Comparison of ENCODE assay signal across 25 cellular contexts in the genomic region with DNA sequence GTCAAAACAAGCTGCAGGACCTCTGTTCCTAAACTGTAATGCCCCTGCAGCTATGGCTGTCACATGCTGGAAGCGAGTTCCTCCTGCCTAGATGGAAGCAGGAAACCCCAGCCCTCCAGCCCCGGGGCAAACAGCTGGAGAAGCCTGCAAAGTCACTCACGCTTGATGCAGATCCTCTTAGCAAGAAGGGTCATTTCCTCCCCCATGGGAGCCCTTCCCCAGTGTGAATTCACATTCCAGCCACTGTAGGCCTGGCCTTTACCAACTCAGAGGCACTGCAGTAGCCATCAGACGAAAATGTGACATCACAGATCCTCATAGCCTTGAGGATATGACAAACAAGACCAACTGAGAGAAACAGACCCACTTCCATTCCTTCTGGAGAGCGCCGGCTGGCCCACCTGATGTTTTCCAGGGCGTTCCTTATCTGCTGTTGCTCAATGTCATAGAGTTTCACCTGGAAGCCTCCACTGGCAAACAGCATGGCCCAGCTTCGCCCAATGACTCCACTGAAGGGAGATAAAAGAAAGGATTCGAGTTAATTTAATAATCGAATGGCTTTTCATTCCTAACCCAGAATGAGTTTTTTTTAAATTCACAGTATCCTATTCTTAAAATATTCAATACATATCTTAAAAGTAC. TPM values are rescaled to one million over a fixed set of nuclear protein-coding genes. Genes with fewer than 3 reads are reported as not detected.
A peak's percentile ranks its signal among the peaks of the same experiment; 100 is the strongest.
DNase-seq lines count a peak whose midpoint lies in the region; ATAC-seq and TF ChIP-seq lines count a peak whose summit lies in the region.
"Had no signal": no experiment of that assay in that cellular context is flagged by ENCODE, and none has a peak within 500 bp of the region (broad histone marks: within the 10 kb centered on the region; RNA-seq: fewer than 3 reads in every experiment).

No MANE protein-coding gene starts in this region.

- H3K27me3 ChIP-seq in ascending aorta, result no peaks in the 10 kb centered on the region
- H3K27me3 ChIP-seq: hepatocyte, pancreas had no signal

- H3K27me3 Mint-ChIP-seq in stimulated activated naive CD8-positive, alpha-beta T cell treated with anti-CD3 and anti-CD28 coated beads, Interleukin-15, amount 100 ng/mL, for 72 hours, result no peaks in the 10 kb centered on the region
- no peaks in the 10 kb centered on the region for H3K27me3 Mint-ChIP-seq in dendritic cell treated with granulocyte-macrophage colony-stimulating factor and Interleukin-4, amounts not matched to agents 40 ng/mL and 50 ng/mL, for 4 days
- no peaks in the 10 kb centered on the region for H3K27me3 Mint-ChIP-seq in type B pancreatic cell
- H3K27me3 Mint-ChIP-seq: IgD-negative memory B cell had no signal

- no peaks in the 10 kb centered on the region for H3K9me3 Mint-ChIP-seq in stimulated activated naive CD8-positive, alpha-beta T cell treated with anti-CD3 and anti-CD28 coated beads, Interleukin-15, amount 100 ng/mL, for 72 hours
- no peaks in the 10 kb centered on the region for H3K9me3 Mint-ChIP-seq in dendritic cell treated with granulocyte-macrophage colony-stimulating factor and Interleukin-4, amounts not matched to agents 40 ng/mL and 50 ng/mL, for 4 days
- H3K9me3 Mint-ChIP-seq in type B pancreatic cell, result no peaks in the 10 kb centered on the region
- H3K9me3 Mint-ChIP-seq: IgD-negative memory B cell had no signal

- no peak overlapping the region for H3K27ac ChIP-seq in ascending aorta
- H3K27ac ChIP-seq: hepatocyte, pancreas had no signal

- intact Hi-C loops in dendritic cell treated with granulocyte-macrophage colony-stimulating factor and Interleukin-4, amounts not matched to agents 40 ng/mL and 50 ng/mL, for 4 days (cut with micrococcal nuclease), result no loop called here
- intact Hi-C loops in ascending aorta (cut with DNase I), result no loop called here

- H3K4me1 Mint-ChIP-seq in stimulated activated naive CD8-positive, alpha-beta T cell treated with anti-CD3 and anti-CD28 coated beads, Interleukin-15, amount 100 ng/mL, for 72 hours, result no peaks in the 10 kb centered on the region
- peaks cover 22% of the 10 kb centered on the region for H3K4me1 Mint-ChIP-seq in dendritic cell treated with granulocyte-macrophage colony-stimulating factor and Interleukin-4, amounts not matched to agents 40 ng/mL and 50 ng/mL, for 4 days (ENCODE audit: low read depth)
- peaks cover 6% of the 10 kb centered on the region for H3K4me1 Mint-ChIP-seq in type B pancreatic cell (ENCODE audit: unreplicated experiment)
- H3K4me1 Mint-ChIP-seq: IgD-negative memory B cell had no signal

- H3K4me1 ChIP-seq in ascending aorta, result no peaks in the 10 kb centered on the region
- H3K4me1 ChIP-seq: pancreas had no signal

- H3K9me3 ChIP-seq in ascending aorta, result no peaks in the 10 kb centered on the region
- H3K9me3 ChIP-seq: pancreas had no signal

- no peak for ATAC-seq in stimulated activated naive CD8-positive, alpha-beta T cell treated with anti-CD3 and anti-CD28 coated beads, Interleukin-15, amount 100 ng/mL, for 72 hours
- no peak for ATAC-seq in stimulated activated naive CD8-positive, alpha-beta T cell treated with anti-CD3 and anti-CD28 coated beads, Interleukin-15, Interleukin-2, amounts not matched to agents 100 U/mL and 50 U/mL, for 24 hours
- ATAC-seq in GM18498 (IDR thresholded peaks at IDR 0.05; ENCODE audit: unreplicated experiment) (no peak), GM19455 (IDR thresholded peaks at IDR 0.05; ENCODE audit: unreplicated experiment) (no peak)
- ATAC-seq: pancreas, right cardiac atrium, Right ventricle myocardium inferior had no signal

- peaks cover 20 to 29% of the 10 kb centered on the region in 2 donors for H3K36me3 ChIP-seq in ascending aorta

- peak overlapping the region; percentile 5 to 12 for H3K27ac Mint-ChIP-seq in stimulated activated naive CD8-positive, alpha-beta T cell treated with anti-CD3 and anti-CD28 coated beads, Interleukin-15, amount 100 ng/mL, for 72 hours
- peak overlapping the region; percentile 25 for H3K27ac Mint-ChIP-seq in dendritic cell treated with granulocyte-macrophage colony-stimulating factor and Interleukin-4, amounts not matched to agents 40 ng/mL and 50 ng/mL, for 4 days
- H3K27ac Mint-ChIP-seq in type B pancreatic cell, result no peak overlapping the region
- H3K27ac Mint-ChIP-seq: IgD-negative memory B cell had no signal

- no peak overlapping the region for H3K4me3 ChIP-seq in ascending aorta
- H3K4me3 ChIP-seq: hepatocyte, pancreas had no signal

- peaks cover 43% of the 10 kb centered on the region for H3K36me3 Mint-ChIP-seq in dendritic cell treated with granulocyte-macrophage colony-stimulating factor and Interleukin-4, amounts not matched to agents 40 ng/mL and 50 ng/mL, for 4 days (ENCODE audit: low read depth)
- peaks cover 10% of the 10 kb centered on the region for H3K36me3 Mint-ChIP-seq in type B pancreatic cell

- peak; percentile 28 for TF ChIP-seq CTCF in type B pancreatic cell (conservative IDR thresholded peaks at IDR 0.05)
- no peak for TF ChIP-seq CTCF in ascending aorta (IDR thresholded peaks at IDR 0.05)

- DNase-seq in stimulated activated naive CD8-positive, alpha-beta T cell treated with anti-CD3 and anti-CD28 coated beads, Interleukin-15, amount 100 ng/mL, for 72 hours, result no peak
- no peak for DNase-seq in stimulated activated naive CD8-positive, alpha-beta T cell treated with anti-CD3 and anti-CD28 coated beads, Interleukin-15, Interleukin-2, amounts not matched to agents 100 U/mL and 50 U/mL, for 24 hours
- DNase-seq in kidney tubule cell (ENCODE audit: low spot score), result peak; percentile 39
- no peak for DNase-seq in type B pancreatic cell (ENCODE audit: extremely low spot score, unreplicated experiment)
- DNase-seq in ascending aorta (ENCODE audit: low spot score in 2 of 2), result no peak
- DNase-seq: activated CD4-positive, alpha-beta T cell treated with anti-CD3 and anti-CD28 coated beads for 4 hours; activated naive CD4-positive, alpha-beta T cell treated with Interleukin-2 at 50 U/mL for 16 hours; activated T-cell treated with anti-CD3 and anti-CD28 coated beads, Interleukin-2, amount 50 U/mL, for 48 hours; amygdala; C1 segment of cervical spinal cord; Calu3; erythroblast; mammary epithelial cell; NCI-H1436 treated with DMSO at 0.1 percent for 48 hours; NCI-H526 treated with DMSO at 0.1 percent for 48 hours; pancreas; right cardiac atrium; stimulated activated CD4-positive, alpha-beta T cell treated with anti-CD3 and anti-CD28 coated beads, Interleukin-12 subunit alpha, Interleukin-12 subunit beta, amount 100 ng/mL, for 4 hours; T-helper 1 cell had no signal

- no peak overlapping the region for H3K4me3 Mint-ChIP-seq in stimulated activated naive CD8-positive, alpha-beta T cell treated with anti-CD3 and anti-CD28 coated beads, Interleukin-15, amount 100 ng/mL, for 72 hours
- H3K4me3 Mint-ChIP-seq in dendritic cell treated with granulocyte-macrophage colony-stimulating factor and Interleukin-4, amounts not matched to agents 40 ng/mL and 50 ng/mL, for 4 days, result no peak overlapping the region
- H3K4me3 Mint-ChIP-seq in type B pancreatic cell, result no peak overlapping the region
- H3K4me3 Mint-ChIP-seq: IgD-negative memory B cell had no signal

RNA-seq across cellular contexts. Expression of a gene that starts 13.5 kb away (rescaled TPM):
- total RNA-seq in type B pancreatic cell (ENCODE audit: low replicate concordance) (15.0 and 20.2 TPM in 2 replicates), ascending aorta (13.1 TPM)

RNA-seq across cellular contexts. Expression of a gene that starts 54.8 kb away (rescaled TPM):
- total RNA-seq in type B pancreatic cell (ENCODE audit: low replicate concordance) (12.2 and 24.5 TPM in 2 replicates), ascending aorta (4.9 TPM)
